23 cellular contexts compared by ENCODE assay signal in genomic region chr7:154875297-154875696, GRCh38.
"Had no signal": no experiment of that assay in that cellular context is flagged by ENCODE, and none has a peak within 500 bp of the region (broad histone marks: within the 10 kb centered on the region; RNA-seq: fewer than 3 reads in every experiment).

No MANE protein-coding gene starts in this region.

- H3K4me1 ChIP-seq: colonic mucosa, esophagus muscularis mucosa, esophagus squamous epithelium, foreskin keratinocyte, gastrocnemius medialis, gastroesophageal sphincter, heart left ventricle, heart right ventricle had no signal

- H3K36me3 ChIP-seq: colonic mucosa, esophagus muscularis mucosa, esophagus squamous epithelium, gastrocnemius medialis, gastroesophageal sphincter, heart left ventricle, heart right ventricle had no signal

- DNase-seq: colonic mucosa; cortex of kidney; dermis blood vessel endothelial cell; dorsolateral prefrontal cortex; effector CD4-positive, alpha-beta T cell; effector CD8-positive, alpha-beta T cell; effector memory CD4-positive, alpha-beta T cell; effector memory CD8-positive, alpha-beta T cell; endodermal cell; erythroblast; esophagus squamous epithelium; foreskin fibroblast; foreskin keratinocyte; foreskin melanocyte; gastrocnemius medialis; glutamatergic neuron; head of caudate nucleus; heart left ventricle; heart right ventricle had no signal

- H3K27me3 ChIP-seq: colonic mucosa, dorsolateral prefrontal cortex, esophagus muscularis mucosa, foreskin keratinocyte, gastroesophageal sphincter had no signal

- H3K27ac ChIP-seq: colonic mucosa, coronary artery, dorsolateral prefrontal cortex, epithelial cell of prostate, esophagus muscularis mucosa, esophagus squamous epithelium, foreskin keratinocyte, gastrocnemius medialis, gastroesophageal sphincter, heart left ventricle, heart right ventricle had no signal

- H3K4me3 ChIP-seq: colonic mucosa, coronary artery, dorsolateral prefrontal cortex, esophagus muscularis mucosa, esophagus squamous epithelium, gastrocnemius medialis, gastroesophageal sphincter, heart left ventricle, heart right ventricle had no signal

- H3K9me3 ChIP-seq: colonic mucosa, esophagus muscularis mucosa, esophagus squamous epithelium, gastrocnemius medialis, gastroesophageal sphincter, heart left ventricle, heart right ventricle had no signal
